In the genomic region with DNA sequence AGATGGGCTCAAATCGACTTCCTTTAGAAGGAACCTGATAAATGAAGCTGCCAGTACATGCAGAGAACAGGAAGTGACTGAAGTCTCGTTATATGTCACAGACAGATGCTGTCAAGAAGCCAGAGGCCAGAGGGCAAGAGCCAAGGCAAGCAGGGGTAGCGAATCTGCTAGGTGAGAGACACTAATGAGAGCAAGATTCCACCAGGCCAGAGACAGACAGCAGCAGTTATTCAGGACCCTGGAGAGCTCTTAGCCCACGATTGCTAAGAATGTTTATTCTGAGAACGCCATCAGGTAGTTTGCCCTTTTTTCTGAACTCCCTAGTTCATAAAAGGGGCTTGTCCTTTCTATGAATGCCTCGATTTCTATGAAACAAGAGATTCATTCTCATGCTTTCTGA, we compare ENCODE assay signal across 8 cellular contexts.
A peak's percentile ranks its signal among the peaks of the same experiment; 100 is the strongest.
DNase-seq lines count a peak whose midpoint lies in the region; ATAC-seq and TF ChIP-seq lines count a peak whose summit lies in the region.

No MANE protein-coding gene starts in this region.

- H2AFZ ChIP-seq in fibroblast of lung (ENCODE audit: low read length), result no peak overlapping the region

- H3K4me3 ChIP-seq in A673 (ENCODE audit: low read depth, low read length, poor library complexity, severe bottlenecking) (no peak overlapping the region), fibroblast of lung (replicated peaks in 1 of 4; ENCODE audit: control extremely low read depth in 1 of 4, insufficient read depth in 1 of 4, low read depth in 3 of 4, low read length in 4 of 4) (no peak overlapping the region)

- CTCF ChIA-PET in A673 (lab: Charles Lee), result no interaction called here

- TF ChIP-seq CTCF in A673 (conservative IDR thresholded peaks at IDR 0.05; ENCODE audit: low read depth, low read length) (no peak), fibroblast of lung (conservative IDR thresholded peaks at IDR 0.05 in 1 of 2, IDR thresholded peaks at IDR 0.05 in 1 of 2; ENCODE audit: low read depth in 1 of 2, low read length in 2 of 2) (no peak)

- DNase-seq in A673 (ENCODE audit: low spot score), result peak; percentile 32
- peak; percentile 3 for DNase-seq in GM04504 (ENCODE audit: low read depth)
- DNase-seq in fibroblast of lung (ENCODE audit: low read depth in 2 of 2), result peak; percentile 5 to 17
- no peak for DNase-seq in Right ventricle myocardium superior

- H3K9me3 ChIP-seq in A673 (ENCODE audit: low read depth, low read length, poor library complexity, severe bottlenecking) (no peaks in the 10 kb centered on the region), fibroblast of lung (ENCODE audit: control insufficient read depth, insufficient read depth, low read depth, low read length) (no peaks in the 10 kb centered on the region)

- POLR2A ChIA-PET in A673 (lab: Charles Lee; ENCODE audit: low non-redundant PET), result no interaction called here

- H3K27ac ChIP-seq in A673 (ENCODE audit: low read depth, low read length, poor library complexity, severe bottlenecking), result no peak overlapping the region
- H3K27ac ChIP-seq in fibroblast of lung (ENCODE audit: insufficient read depth, low read length), result no peak overlapping the region

- BruUV-seq in A673 (replicated peaks; lab: Mats Ljungman, UMichigan), result no TSS peak

- H3K4me2 ChIP-seq in fibroblast of lung (ENCODE audit: extremely low read depth, insufficient read depth, low read length), result no peak overlapping the region

- no peaks in the 10 kb centered on the region for H3K79me2 ChIP-seq in fibroblast of lung (ENCODE audit: control insufficient read depth, insufficient read depth, low read length)

- H3K36me3 ChIP-seq in A673 (ENCODE audit: insufficient read depth, low read length, poor library complexity, severe bottlenecking) (no peaks in the 10 kb centered on the region), fibroblast of lung (ENCODE audit: control insufficient read depth, insufficient read depth, low read length) (no peaks in the 10 kb centered on the region)

- intact Hi-C loops in A673 (cut with micrococcal nuclease; ENCODE audit: unreplicated experiment) (no loop called here), Right ventricle myocardium superior (cut with DNase I) (no loop called here)

- no peaks in the 10 kb centered on the region for H3K27me3 ChIP-seq in A673 (replicated peaks; ENCODE audit: insufficient read depth, low read depth, low read length, poor library complexity)
- H3K27me3 ChIP-seq in fibroblast of lung (ENCODE audit: control insufficient read depth, insufficient read depth, low read length), result no peaks in the 10 kb centered on the region

- H4K20me1 ChIP-seq in fibroblast of lung (ENCODE audit: control insufficient read depth, extremely low read depth, insufficient read depth, low read length), result no peaks in the 10 kb centered on the region

- H3K9ac ChIP-seq in fibroblast of lung (ENCODE audit: insufficient read depth, low read length), result no peak overlapping the region

- ATAC-seq in HG03025 (IDR thresholded peaks at IDR 0.05; ENCODE audit: low FRiP score, unreplicated experiment) (no peak), GM18873 (IDR thresholded peaks at IDR 0.05; ENCODE audit: low FRiP score, unreplicated experiment) (no peak), GM19463 (IDR thresholded peaks at IDR 0.05; ENCODE audit: unreplicated experiment) (no peak), Right ventricle myocardium superior (ENCODE audit: poor library complexity) (no peak)

- H3K4me1 ChIP-seq in A673 (ENCODE audit: insufficient read depth, low read length, poor library complexity, severe bottlenecking) (no peaks in the 10 kb centered on the region), fibroblast of lung (ENCODE audit: control insufficient read depth, extremely low read depth, insufficient read depth, low read length) (no peaks in the 10 kb centered on the region)

TF ChIP-seq in PFSK-1, 5 proteins besides CTCF, POLR2A, EP300 and RAD21:
- TF ChIP-seq SIN3A (IDR thresholded peaks at IDR 0.05; ENCODE audit: borderline replicate concordance, insufficient read depth, low read length), result no peak
- TF ChIP-seq, protein P1, sequence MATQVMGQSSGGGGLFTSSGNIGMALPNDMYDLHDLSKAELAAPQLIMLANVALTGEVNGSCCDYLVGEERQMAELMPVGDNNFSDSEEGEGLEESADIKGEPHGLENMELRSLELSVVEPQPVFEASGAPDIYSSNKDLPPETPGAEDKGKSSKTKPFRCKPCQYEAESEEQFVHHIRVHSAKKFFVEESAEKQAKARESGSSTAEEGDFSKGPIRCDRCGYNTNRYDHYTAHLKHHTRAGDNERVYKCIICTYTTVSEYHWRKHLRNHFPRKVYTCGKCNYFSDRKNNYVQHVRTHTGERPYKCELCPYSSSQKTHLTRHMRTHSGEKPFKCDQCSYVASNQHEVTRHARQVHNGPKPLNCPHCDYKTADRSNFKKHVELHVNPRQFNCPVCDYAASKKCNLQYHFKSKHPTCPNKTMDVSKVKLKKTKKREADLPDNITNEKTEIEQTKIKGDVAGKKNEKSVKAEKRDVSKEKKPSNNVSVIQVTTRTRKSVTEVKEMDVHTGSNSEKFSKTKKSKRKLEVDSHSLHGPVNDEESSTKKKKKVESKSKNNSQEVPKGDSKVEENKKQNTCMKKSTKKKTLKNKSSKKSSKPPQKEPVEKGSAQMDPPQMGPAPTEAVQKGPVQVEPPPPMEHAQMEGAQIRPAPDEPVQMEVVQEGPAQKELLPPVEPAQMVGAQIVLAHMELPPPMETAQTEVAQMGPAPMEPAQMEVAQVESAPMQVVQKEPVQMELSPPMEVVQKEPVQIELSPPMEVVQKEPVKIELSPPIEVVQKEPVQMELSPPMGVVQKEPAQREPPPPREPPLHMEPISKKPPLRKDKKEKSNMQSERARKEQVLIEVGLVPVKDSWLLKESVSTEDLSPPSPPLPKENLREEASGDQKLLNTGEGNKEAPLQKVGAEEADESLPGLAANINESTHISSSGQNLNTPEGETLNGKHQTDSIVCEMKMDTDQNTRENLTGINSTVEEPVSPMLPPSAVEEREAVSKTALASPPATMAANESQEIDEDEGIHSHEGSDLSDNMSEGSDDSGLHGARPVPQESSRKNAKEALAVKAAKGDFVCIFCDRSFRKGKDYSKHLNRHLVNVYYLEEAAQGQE (IDR thresholded peaks at IDR 0.05; ENCODE audit: insufficient read depth in 1 of 2, low read depth in 2 of 2, low read length in 2 of 2), result peak; percentile 81 to 94
